ENCODE assay signal across 15 cellular contexts in genomic region chr19:57334191-57334590, GRCh38.
"Had no signal": no experiment of that assay in that cellular context is flagged by ENCODE, and none has a peak within 500 bp of the region (broad histone marks: within the 10 kb centered on the region; RNA-seq: fewer than 3 reads in every experiment).

No MANE protein-coding gene starts in this region.

- H3K27ac Mint-ChIP-seq: activated CD8-positive, alpha-beta memory T cell treated with anti-CD3 and anti-CD28 coated beads, Interleukin-2, amount 10 ng/mL, durations not matched to agents 7 days and 5 days; activated naive CD4-positive, alpha-beta T cell treated with anti-CD3 and anti-CD28 coated beads, Interleukin-2, amount 50 U/mL, for 24 hours; activated T-cell treated with anti-CD3 and anti-CD28 coated beads, Interleukin-2, amount 50 U/mL, for 24 hours; nephron had no signal

- H3K4me1 Mint-ChIP-seq: activated CD8-positive, alpha-beta memory T cell treated with anti-CD3 and anti-CD28 coated beads, Interleukin-2, amount 10 ng/mL, durations not matched to agents 7 days and 5 days; activated naive CD4-positive, alpha-beta T cell treated with anti-CD3 and anti-CD28 coated beads, Interleukin-2, amount 50 U/mL, for 24 hours; nephron had no signal

- H3K9me3 ChIP-seq: prostate gland had no signal

- H3K4me3 ChIP-seq: prostate gland, sigmoid colon had no signal

- H3K27me3 Mint-ChIP-seq: activated CD8-positive, alpha-beta memory T cell treated with anti-CD3 and anti-CD28 coated beads, Interleukin-2, amount 10 ng/mL, durations not matched to agents 7 days and 5 days; activated naive CD4-positive, alpha-beta T cell treated with anti-CD3 and anti-CD28 coated beads, Interleukin-2, amount 50 U/mL, for 24 hours; activated T-cell treated with anti-CD3 and anti-CD28 coated beads, Interleukin-2, amount 50 U/mL, for 24 hours had no signal

- H3K4me1 ChIP-seq: prostate gland had no signal

- DNase-seq: activated CD4-positive, alpha-beta T cell treated with anti-CD3 and anti-CD28 coated beads, Interleukin-2, amount 50 U/mL, for 4 hours; activated CD8-positive, alpha-beta memory T cell treated with anti-CD3 and anti-CD28 coated beads, Interleukin-2, amount 10 ng/mL, durations not matched to agents 7 days and 5 days; activated effector memory CD4-positive, alpha-beta T cell treated with Interleukin-2 at 50 U/mL for 16 hours; activated T-cell treated with anti-CD3 and anti-CD28 coated beads, Interleukin-2, amount 50 U/mL, for 24 hours; brain microvascular endothelial cell; cerebellar nuclear complex; dermis blood vessel endothelial cell; hypothalamus; left cardiac atrium; sigmoid colon; stimulated activated CD4-positive, alpha-beta T cell treated with anti-CD3 and anti-CD28 coated beads, Interleukin-2, amount 100 ng/mL, for 24 hours; stimulated activated naive CD4-positive, alpha-beta T cell had no signal

- H3K4me3 Mint-ChIP-seq: activated CD8-positive, alpha-beta memory T cell treated with anti-CD3 and anti-CD28 coated beads, Interleukin-2, amount 10 ng/mL, durations not matched to agents 7 days and 5 days; activated naive CD4-positive, alpha-beta T cell treated with anti-CD3 and anti-CD28 coated beads, Interleukin-2, amount 50 U/mL, for 24 hours; activated T-cell treated with anti-CD3 and anti-CD28 coated beads, Interleukin-2, amount 50 U/mL, for 24 hours; nephron had no signal

- H3K27ac ChIP-seq: brain microvascular endothelial cell, prostate gland, sigmoid colon had no signal
